Comparison of ENCODE assay signal across 1 cellular context in the genomic region with DNA sequence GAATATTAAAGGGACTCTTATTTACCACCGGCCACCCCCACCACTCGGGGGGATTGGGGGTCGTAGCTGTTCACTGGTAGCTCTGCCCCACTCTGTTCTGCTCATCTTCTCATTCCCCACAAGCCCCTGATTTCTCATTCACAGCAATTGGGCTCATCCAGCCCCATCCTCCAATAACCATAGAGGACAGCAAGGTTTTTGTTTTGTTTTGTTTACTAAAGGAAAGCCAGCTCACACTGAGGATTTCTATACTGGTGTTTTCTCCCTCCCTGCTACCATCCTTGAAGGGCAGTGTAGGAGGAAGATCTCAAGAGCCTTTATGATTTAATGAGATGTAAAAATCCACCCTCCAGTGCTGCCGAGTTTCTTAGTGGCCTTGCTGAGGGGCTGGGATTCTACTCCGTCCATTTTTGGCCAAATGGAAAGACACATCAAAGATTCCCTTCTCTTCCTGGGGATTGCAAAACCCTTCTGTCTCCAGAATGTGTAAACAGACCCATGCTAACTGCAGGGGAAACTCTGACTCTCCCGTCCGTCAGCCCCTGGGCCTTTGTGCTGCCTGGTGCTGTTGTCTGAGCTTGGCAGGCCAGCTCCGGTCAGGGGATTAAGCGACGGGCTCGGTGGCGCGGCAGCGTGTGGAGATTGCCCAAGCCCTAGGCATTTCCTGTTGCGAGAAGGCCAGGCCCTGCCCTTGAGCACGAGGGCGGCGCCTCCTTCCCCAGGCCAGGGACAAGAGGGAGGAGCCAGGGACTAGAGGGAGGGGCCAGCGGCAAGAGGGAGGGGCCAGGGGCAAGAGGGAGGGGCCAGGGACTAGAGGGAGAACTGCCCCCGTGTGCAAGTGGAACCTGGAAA.
TF ChIP-seq lines count a peak whose summit lies in the region.

No MANE protein-coding gene starts in this region.

TF ChIP-seq in HepG2, 621 proteins besides CTCF, POLR2A, EP300 and RAD21 (continued from another document and continues in another):
- TF ChIP-seq SCMH1 (CRISPR knock-in tag; IDR thresholded peaks at IDR 0.05; ENCODE audit: borderline replicate concordance) (no peak), PCBP2 (optimal IDR thresholded peaks at IDR 0.05; ENCODE audit: low read depth, low read length, poor library complexity, severe bottlenecking) (no peak), ZNF570 (CRISPR knock-in tag; IDR thresholded peaks at IDR 0.05; ENCODE audit: borderline replicate concordance) (no peak), ZNF460 (CRISPR knock-in tag; IDR thresholded peaks at IDR 0.05; ENCODE audit: borderline replicate concordance) (peak; percentile 88; the same call in 1 of the 2 replicates), BORCS8-MEF2B (CRISPR knock-in tag; IDR thresholded peaks at IDR 0.05) (peak; percentile 99), HNRNPUL1 (IDR thresholded peaks at IDR 0.05; ENCODE audit: low read depth, low read length) (no peak), CEBPG (CRISPR knock-in tag; IDR thresholded peaks at IDR 0.05) (peak; percentile 99), ZNF543 (CRISPR knock-in tag; IDR thresholded peaks at IDR 0.05) (peak; percentile 98), CCAR2 (optimal IDR thresholded peaks at IDR 0.05; ENCODE audit: low read depth, low read length) (peak; percentile 91), ZBTB7A (CRISPR knock-in tag; IDR thresholded peaks at IDR 0.05) (peak; percentile 85; the same call in 1 of the 2 replicates), ZSCAN30 (CRISPR knock-in tag; IDR thresholded peaks at IDR 0.05) (0 out of 2 replicates have a peak, but pooled peaks have one; percentile 64), FOXJ3 (CRISPR knock-in tag; IDR thresholded peaks at IDR 0.05; ENCODE audit: borderline replicate concordance) (peak; percentile 98), KLF12 (CRISPR knock-in tag; IDR thresholded peaks at IDR 0.05; ENCODE audit: borderline replicate concordance) (0 out of 2 replicates have a peak, but pooled peaks have one; percentile 46), KLF11 (CRISPR knock-in tag; IDR thresholded peaks at IDR 0.05) (peak; percentile 96), ZNF850 (CRISPR knock-in tag; conservative IDR thresholded peaks at IDR 0.05) (no peak), ZNF44 (CRISPR knock-in tag; IDR thresholded peaks at IDR 0.05) (peak; percentile 96; the same call in 1 of the 2 replicates), NFATC3 (CRISPR knock-in tag; IDR thresholded peaks at IDR 0.05) (peak; percentile 97; the same call in 1 of the 2 replicates), ZKSCAN1 (IDR thresholded peaks at IDR 0.05; ENCODE audit: low read length) (0 out of 2 replicates have a peak, but pooled peaks have one; percentile 57), ZFP37 (CRISPR knock-in tag; IDR thresholded peaks at IDR 0.05; ENCODE audit: borderline replicate concordance) (peak; percentile 97)
- TF ChIP-seq, protein P1, sequence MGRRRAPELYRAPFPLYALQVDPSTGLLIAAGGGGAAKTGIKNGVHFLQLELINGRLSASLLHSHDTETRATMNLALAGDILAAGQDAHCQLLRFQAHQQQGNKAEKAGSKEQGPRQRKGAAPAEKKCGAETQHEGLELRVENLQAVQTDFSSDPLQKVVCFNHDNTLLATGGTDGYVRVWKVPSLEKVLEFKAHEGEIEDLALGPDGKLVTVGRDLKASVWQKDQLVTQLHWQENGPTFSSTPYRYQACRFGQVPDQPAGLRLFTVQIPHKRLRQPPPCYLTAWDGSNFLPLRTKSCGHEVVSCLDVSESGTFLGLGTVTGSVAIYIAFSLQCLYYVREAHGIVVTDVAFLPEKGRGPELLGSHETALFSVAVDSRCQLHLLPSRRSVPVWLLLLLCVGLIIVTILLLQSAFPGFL (CRISPR knock-in tag; IDR thresholded peaks at IDR 0.05) = no peak
- TF ChIP-seq, protein P2, sequence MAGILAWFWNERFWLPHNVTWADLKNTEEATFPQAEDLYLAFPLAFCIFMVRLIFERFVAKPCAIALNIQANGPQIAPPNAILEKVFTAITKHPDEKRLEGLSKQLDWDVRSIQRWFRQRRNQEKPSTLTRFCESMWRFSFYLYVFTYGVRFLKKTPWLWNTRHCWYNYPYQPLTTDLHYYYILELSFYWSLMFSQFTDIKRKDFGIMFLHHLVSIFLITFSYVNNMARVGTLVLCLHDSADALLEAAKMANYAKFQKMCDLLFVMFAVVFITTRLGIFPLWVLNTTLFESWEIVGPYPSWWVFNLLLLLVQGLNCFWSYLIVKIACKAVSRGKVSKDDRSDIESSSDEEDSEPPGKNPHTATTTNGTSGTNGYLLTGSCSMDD (CRISPR knock-in tag; IDR thresholded peaks at IDR 0.05) = no peak
- TF ChIP-seq, protein P3, sequence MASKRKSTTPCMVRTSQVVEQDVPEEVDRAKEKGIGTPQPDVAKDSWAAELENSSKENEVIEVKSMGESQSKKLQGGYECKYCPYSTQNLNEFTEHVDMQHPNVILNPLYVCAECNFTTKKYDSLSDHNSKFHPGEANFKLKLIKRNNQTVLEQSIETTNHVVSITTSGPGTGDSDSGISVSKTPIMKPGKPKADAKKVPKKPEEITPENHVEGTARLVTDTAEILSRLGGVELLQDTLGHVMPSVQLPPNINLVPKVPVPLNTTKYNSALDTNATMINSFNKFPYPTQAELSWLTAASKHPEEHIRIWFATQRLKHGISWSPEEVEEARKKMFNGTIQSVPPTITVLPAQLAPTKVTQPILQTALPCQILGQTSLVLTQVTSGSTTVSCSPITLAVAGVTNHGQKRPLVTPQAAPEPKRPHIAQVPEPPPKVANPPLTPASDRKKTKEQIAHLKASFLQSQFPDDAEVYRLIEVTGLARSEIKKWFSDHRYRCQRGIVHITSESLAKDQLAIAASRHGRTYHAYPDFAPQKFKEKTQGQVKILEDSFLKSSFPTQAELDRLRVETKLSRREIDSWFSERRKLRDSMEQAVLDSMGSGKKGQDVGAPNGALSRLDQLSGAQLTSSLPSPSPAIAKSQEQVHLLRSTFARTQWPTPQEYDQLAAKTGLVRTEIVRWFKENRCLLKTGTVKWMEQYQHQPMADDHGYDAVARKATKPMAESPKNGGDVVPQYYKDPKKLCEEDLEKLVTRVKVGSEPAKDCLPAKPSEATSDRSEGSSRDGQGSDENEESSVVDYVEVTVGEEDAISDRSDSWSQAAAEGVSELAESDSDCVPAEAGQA (IDR thresholded peaks at IDR 0.05; ENCODE audit: low read depth) = peak; percentile 83
- TF ChIP-seq, protein P3 (CRISPR knock-in tag; IDR thresholded peaks at IDR 0.05; ENCODE audit: borderline replicate concordance) = no peak
- TF ChIP-seq, protein P4, sequence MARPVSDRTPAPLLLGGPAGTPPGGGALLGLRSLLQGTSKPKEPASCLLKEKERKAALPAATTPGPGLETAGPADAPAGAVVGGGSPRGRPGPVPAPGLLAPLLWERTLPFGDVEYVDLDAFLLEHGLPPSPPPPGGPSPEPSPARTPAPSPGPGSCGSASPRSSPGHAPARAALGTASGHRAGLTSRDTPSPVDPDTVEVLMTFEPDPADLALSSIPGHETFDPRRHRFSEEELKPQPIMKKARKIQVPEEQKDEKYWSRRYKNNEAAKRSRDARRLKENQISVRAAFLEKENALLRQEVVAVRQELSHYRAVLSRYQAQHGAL (CRISPR knock-in tag; IDR thresholded peaks at IDR 0.05; ENCODE audit: not compliant biosample characterization) = no peak
- TF ChIP-seq, protein P5, sequence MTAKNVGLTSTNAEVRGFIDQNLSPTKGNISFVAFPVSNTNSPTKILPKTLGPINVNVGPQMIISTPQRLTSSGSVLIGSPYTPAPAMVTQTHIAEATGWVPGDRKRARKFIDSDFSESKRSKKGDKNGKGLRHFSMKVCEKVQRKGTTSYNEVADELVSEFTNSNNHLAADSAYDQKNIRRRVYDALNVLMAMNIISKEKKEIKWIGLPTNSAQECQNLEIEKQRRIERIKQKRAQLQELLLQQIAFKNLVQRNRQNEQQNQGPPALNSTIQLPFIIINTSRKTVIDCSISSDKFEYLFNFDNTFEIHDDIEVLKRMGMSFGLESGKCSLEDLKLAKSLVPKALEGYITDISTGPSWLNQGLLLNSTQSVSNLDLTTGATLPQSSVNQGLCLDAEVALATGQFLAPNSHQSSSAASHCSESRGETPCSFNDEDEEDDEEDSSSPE (CRISPR knock-in tag; IDR thresholded peaks at IDR 0.05) = peak; percentile 94
- TF ChIP-seq, protein P6, sequence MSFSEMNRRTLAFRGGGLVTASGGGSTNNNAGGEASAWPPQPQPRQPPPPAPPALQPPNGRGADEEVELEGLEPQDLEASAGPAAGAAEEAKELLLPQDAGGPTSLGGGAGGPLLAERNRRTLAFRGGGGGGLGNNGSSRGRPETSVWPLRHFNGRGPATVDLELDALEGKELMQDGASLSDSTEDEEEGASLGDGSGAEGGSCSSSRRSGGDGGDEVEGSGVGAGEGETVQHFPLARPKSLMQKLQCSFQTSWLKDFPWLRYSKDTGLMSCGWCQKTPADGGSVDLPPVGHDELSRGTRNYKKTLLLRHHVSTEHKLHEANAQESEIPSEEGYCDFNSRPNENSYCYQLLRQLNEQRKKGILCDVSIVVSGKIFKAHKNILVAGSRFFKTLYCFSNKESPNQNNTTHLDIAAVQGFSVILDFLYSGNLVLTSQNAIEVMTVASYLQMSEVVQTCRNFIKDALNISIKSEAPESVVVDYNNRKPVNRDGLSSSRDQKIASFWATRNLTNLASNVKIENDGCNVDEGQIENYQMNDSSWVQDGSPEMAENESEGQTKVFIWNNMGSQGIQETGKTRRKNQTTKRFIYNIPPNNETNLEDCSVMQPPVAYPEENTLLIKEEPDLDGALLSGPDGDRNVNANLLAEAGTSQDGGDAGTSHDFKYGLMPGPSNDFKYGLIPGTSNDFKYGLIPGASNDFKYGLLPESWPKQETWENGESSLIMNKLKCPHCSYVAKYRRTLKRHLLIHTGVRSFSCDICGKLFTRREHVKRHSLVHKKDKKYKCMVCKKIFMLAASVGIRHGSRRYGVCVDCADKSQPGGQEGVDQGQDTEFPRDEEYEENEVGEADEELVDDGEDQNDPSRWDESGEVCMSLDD (CRISPR knock-in tag; IDR thresholded peaks at IDR 0.05; ENCODE audit: borderline replicate concordance) = peak; percentile 51; the same call in 1 of the 2 replicates
- TF ChIP-seq, protein P7, sequence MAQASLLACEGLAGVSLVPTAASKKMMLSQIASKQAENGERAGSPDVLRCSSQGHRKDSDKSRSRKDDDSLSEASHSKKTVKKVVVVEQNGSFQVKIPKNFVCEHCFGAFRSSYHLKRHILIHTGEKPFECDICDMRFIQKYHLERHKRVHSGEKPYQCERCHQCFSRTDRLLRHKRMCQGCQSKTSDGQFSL (CRISPR knock-in tag; IDR thresholded peaks at IDR 0.05) = no peak; the same call in 1 of the 2 replicates
- TF ChIP-seq, protein P8, sequence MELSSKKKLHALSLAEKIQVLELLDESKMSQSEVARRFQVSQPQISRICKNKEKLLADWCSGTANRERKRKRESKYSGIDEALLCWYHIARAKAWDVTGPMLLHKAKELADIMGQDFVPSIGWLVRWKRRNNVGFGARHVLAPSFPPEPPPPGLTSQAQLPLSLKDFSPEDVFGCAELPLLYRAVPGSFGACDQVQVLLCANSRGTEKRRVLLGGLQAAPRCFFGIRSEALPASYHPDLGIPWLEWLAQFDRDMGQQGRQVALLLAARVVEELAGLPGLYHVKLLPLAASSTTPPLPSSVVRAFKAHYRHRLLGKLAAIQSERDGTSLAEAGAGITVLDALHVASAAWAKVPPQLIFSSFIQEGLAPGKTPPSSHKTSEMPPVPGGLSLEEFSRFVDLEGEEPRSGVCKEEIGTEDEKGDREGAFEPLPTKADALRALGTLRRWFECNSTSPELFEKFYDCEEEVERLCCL (CRISPR knock-in tag; IDR thresholded peaks at IDR 0.05; ENCODE audit: borderline replicate concordance) = no peak
